In the genomic region with DNA sequence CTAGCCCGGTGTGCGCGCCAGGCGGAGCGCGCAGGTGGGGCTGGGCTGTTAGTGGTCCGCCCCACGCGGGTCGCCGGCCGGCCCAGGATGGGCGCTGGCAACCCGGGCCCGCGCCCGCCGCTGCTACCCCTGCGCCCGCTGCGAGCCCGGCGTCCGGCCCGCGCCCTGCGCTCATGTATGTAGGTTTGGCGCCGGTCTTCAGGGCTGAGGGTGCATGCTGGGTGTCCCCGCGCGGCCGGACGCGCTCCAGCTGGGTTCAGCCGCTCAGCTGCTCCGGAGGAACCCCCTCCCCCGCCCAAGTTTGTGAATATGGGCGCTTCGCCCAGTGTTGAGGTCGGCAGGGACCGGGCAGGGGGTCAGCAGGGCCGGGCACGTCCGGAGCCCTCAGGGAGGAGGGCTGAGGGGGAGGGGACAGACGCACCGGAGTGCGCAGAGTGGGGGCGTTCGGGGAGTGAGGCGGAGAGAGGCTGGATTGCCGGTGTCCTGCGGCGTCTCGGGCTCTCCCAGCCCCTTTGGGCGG, we compare ENCODE assay signal across 12 cellular contexts. TPM values are rescaled to one million over a fixed set of nuclear protein-coding genes. Genes with fewer than 3 reads are reported as not detected.
DNase-seq lines count a peak whose midpoint lies in the region; ATAC-seq and TF ChIP-seq lines count a peak whose summit lies in the region.
"Had no signal": no experiment of that assay in that cellular context is flagged by ENCODE, and none has a peak within 500 bp of the region (broad histone marks: within the 10 kb centered on the region; RNA-seq: fewer than 3 reads in every experiment).

No MANE protein-coding gene starts in this region.

- no peak overlapping the region for H2BK5ac ChIP-seq in H9 (ENCODE audit: insufficient read length, low read length)

- H3K4me3 Mint-ChIP-seq in H9 (peak overlapping the region; percentile 65 to 90), T-helper 17 cell (no peak overlapping the region)

- no peaks in the 10 kb centered on the region for H3K79me2 ChIP-seq in H9 (ENCODE audit: insufficient read depth, low read length)

- no peak overlapping the region for H2BK12ac ChIP-seq in H9 (ENCODE audit: insufficient read length, low read depth, low read length)

- H3K9ac ChIP-seq in H9 (ENCODE audit: extremely low read depth, insufficient read length, low read length) (no peak overlapping the region), stomach smooth muscle (ENCODE audit: low read length in 2 of 2) (no peak overlapping the region)

- no peaks in the 10 kb centered on the region for H3K36me3 ChIP-seq in stomach smooth muscle (ENCODE audit: control insufficient read depth in 2 of 2, insufficient read depth in 2 of 2, low read length in 2 of 2)
- H3K36me3 ChIP-seq: brain microvascular endothelial cell had no signal

- no peaks in the 10 kb centered on the region for H4K20me1 ChIP-seq in H9 (ENCODE audit: control insufficient read depth, insufficient read depth, insufficient read length)

- no peak overlapping the region for H4K5ac ChIP-seq in H9 (ENCODE audit: insufficient read length, low read depth, low read length)

- H2BK15ac ChIP-seq in H9 (ENCODE audit: low read depth, low read length) = no peak overlapping the region

- no peak overlapping the region for H3K4ac ChIP-seq in H9 (ENCODE audit: low read depth, low read length)

- H3K4me1 Mint-ChIP-seq in H9 (peaks cover 13 to 20% of the 10 kb centered on the region in 2 experiments), T-helper 17 cell (no peaks in the 10 kb centered on the region)

- peaks cover 85% of the 10 kb centered on the region for H3K27me3 Mint-ChIP-seq in H9 (ENCODE audit: low read depth)
- H3K27me3 Mint-ChIP-seq in T-helper 17 cell = peaks cover 52% of the 10 kb centered on the region

- POLR2A ChIA-PET in GM10248 (lab: Yijun Ruan, JAX) = no interaction called here

- H3K4me1 ChIP-seq in H9 (ENCODE audit: insufficient read depth, low read length) (no peaks in the 10 kb centered on the region), stomach smooth muscle (ENCODE audit: control insufficient read depth, insufficient read depth, low read length) (peaks cover 22% of the 10 kb centered on the region)

- intact Hi-C loops in dorsolateral prefrontal cortex (cut with DNase I) = no loop called here

- ATAC-seq in GM21423 (IDR thresholded peaks at IDR 0.05; ENCODE audit: unreplicated experiment) (no peak), T-helper 17 cell (no peak)

- H2AFZ ChIP-seq in H9 (ENCODE audit: low read length) = no peak overlapping the region

- H3K27me3 ChIP-seq in H9 (ENCODE audit: insufficient read depth, low read length) (peaks cover 36% of the 10 kb centered on the region), dorsolateral prefrontal cortex (peaks cover 0 to 70% (median 26%) of the 10 kb centered on the region in 45 donors), stomach smooth muscle (ENCODE audit: control insufficient read depth in 1 of 2, insufficient read depth in 2 of 2, low read length in 2 of 2) (peaks cover 15 to 16% of the 10 kb centered on the region in 2 donors)

- H3T11ph ChIP-seq in H9 (ENCODE audit: low read length) = no peak overlapping the region

- no peak overlapping the region for H3K23ac ChIP-seq in H9 (ENCODE audit: insufficient read length, low read depth, low read length)

- no peak overlapping the region; a peak in 1 of 7 replicates for H3K27ac Mint-ChIP-seq in H9
- H3K27ac Mint-ChIP-seq in T-helper 17 cell = no peak overlapping the region

- peaks cover 26% of the 10 kb centered on the region for H3K23me2 ChIP-seq in H9 (ENCODE audit: insufficient read length, low read depth, low read length, poor library complexity, severe bottlenecking)

- H3K4me3 ChIP-seq in dorsolateral prefrontal cortex = peak overlapping the region; percentile 38 to 75 (median 59)
- peak overlapping the region; percentile 45 to 72 for H3K4me3 ChIP-seq in stomach smooth muscle (ENCODE audit: low read length in 2 of 2)

- H2AK5ac ChIP-seq in H9 (ENCODE audit: insufficient read length, low read length) = no peak overlapping the region

- no peak overlapping the region for H4K8ac ChIP-seq in H9 (replicated peaks; ENCODE audit: insufficient read length, low read depth, low read length)

- no peak overlapping the region for H2BK120ac ChIP-seq in H9 (ENCODE audit: low read depth, low read length, poor library complexity, severe bottlenecking)

- no peak overlapping the region for H3K56ac ChIP-seq in H9 (ENCODE audit: insufficient read length, low read depth, low read length)

- H3K9me3 ChIP-seq in H9 (ENCODE audit: control insufficient read depth, low read depth, low read length) = no peaks in the 10 kb centered on the region
- no peaks in the 10 kb centered on the region for H3K9me3 ChIP-seq in stomach smooth muscle (ENCODE audit: control insufficient read depth in 2 of 2, low read length in 2 of 2)
- H3K9me3 ChIP-seq in T-helper 17 cell (ENCODE audit: control insufficient read depth, low read length, poor library complexity, severe bottlenecking) = no peaks in the 10 kb centered on the region

- DNase-seq in H9 (peak; percentile 50), dorsolateral prefrontal cortex (peak in 2 of 10 donors; percentile 23 to 54), left kidney (ENCODE audit: low read depth, low spot score) (peak; percentile 50), GM10248 (ENCODE audit: extremely low spot score) (no peak), kidney glomerular epithelial cell (lab: John Stamatoyannopoulos, UW) (no peak), T-helper 17 cell (no peak)
- DNase-seq: activated CD4-positive, alpha-beta T cell treated with anti-CD3 and anti-CD28 coated beads, Interleukin-2, amount 50 U/mL, for 48 hours; brain microvascular endothelial cell; DMS79; RPMI8226 had no signal

- CTCF ChIA-PET in GM10248 (lab: Yijun Ruan, JAX) = no interaction called here

- H3K27ac ChIP-seq in H9 (ENCODE audit: insufficient read length, low read depth, low read length) (no peak overlapping the region), dorsolateral prefrontal cortex (peak overlapping the region in 45 of 59 donors; percentile 1 to 84 (median 63)), stomach smooth muscle (ENCODE audit: low read length) (no peak overlapping the region)
- H3K27ac ChIP-seq: brain microvascular endothelial cell had no signal

- no peaks in the 10 kb centered on the region for H3K79me1 ChIP-seq in H9 (ENCODE audit: insufficient read depth, low read depth, low read length, poor library complexity, severe bottlenecking)

- no peak for TF ChIP-seq CTCF in H9 (conservative IDR thresholded peaks at IDR 0.05)
- TF ChIP-seq CTCF in dorsolateral prefrontal cortex (IDR thresholded peaks at IDR 0.05 in 54 of 56, conservative IDR thresholded peaks at IDR 0.05 in 2 of 56; ENCODE audit: low read depth in 1 of 56, partially characterized antibody in 56 of 56) = no peak
- TF ChIP-seq CTCF in GM10248 (IDR thresholded peaks at IDR 0.05; ENCODE audit: control extremely low read depth, extremely low read depth, low read depth, missing control alignments) = no peak

- H2BK20ac ChIP-seq in H9 (ENCODE audit: low read depth, low read length, poor library complexity, severe bottlenecking) = no peak overlapping the region

- no peak overlapping the region for H3K14ac ChIP-seq in H9 (ENCODE audit: insufficient read depth, low read length)

- no CpG with 5 or more reads among the region's 56 CpGs for WGBS in H9 (ENCODE audit: extremely low coverage, insufficient read length, low lambda C conversion rate)

- H3K36me3 Mint-ChIP-seq in H9 (ENCODE audit: insufficient read depth in 1 of 3, low read depth in 3 of 3) (peaks cover 0 to 4% (median 0%) of the 10 kb centered on the region in 3 experiments; a peak in 2 of 7 replicates), T-helper 17 cell (ENCODE audit: low read depth) (peaks cover 2% of the 10 kb centered on the region)

- H3K9me3 Mint-ChIP-seq in H9 = peaks cover 0 to 3% of the 10 kb centered on the region in 2 experiments; a peak in 1 of 5 replicates

- no peak overlapping the region for H3K18ac ChIP-seq in H9 (ENCODE audit: insufficient read length, low read depth, low read length)

- H3K4me2 ChIP-seq in H9 (ENCODE audit: insufficient read depth, insufficient read length, low read length) = peak overlapping the region; percentile 93

- H4K91ac ChIP-seq in H9 (ENCODE audit: insufficient read length, low read depth, low read length) = no peak overlapping the region

RNA-seq across cellular contexts. Expression of a gene that starts 0.6 kb away (rescaled TPM):
- total RNA-seq in H9 (2021) (0.02 TPM in 2 replicates), dorsolateral prefrontal cortex (1 to 10 TPM; 1.4 to 9.4 (median 4.8) TPM), T-helper 17 cell (not detected)

Comparison
In these comparisons a context has a peak if more than half of its experiments do, and no peak if none do; other contexts are left out.
1. DNase-seq: peak in H9 (single experiment) and left kidney (single experiment); none in GM10248 (single experiment), kidney glomerular epithelial cell (single experiment) and T-helper 17 cell (0 of 3).
2. H3K27ac ChIP-seq: peak in dorsolateral prefrontal cortex (45 of 59); none in H9 (single experiment) and stomach smooth muscle (single experiment).